In the genomic region with DNA sequence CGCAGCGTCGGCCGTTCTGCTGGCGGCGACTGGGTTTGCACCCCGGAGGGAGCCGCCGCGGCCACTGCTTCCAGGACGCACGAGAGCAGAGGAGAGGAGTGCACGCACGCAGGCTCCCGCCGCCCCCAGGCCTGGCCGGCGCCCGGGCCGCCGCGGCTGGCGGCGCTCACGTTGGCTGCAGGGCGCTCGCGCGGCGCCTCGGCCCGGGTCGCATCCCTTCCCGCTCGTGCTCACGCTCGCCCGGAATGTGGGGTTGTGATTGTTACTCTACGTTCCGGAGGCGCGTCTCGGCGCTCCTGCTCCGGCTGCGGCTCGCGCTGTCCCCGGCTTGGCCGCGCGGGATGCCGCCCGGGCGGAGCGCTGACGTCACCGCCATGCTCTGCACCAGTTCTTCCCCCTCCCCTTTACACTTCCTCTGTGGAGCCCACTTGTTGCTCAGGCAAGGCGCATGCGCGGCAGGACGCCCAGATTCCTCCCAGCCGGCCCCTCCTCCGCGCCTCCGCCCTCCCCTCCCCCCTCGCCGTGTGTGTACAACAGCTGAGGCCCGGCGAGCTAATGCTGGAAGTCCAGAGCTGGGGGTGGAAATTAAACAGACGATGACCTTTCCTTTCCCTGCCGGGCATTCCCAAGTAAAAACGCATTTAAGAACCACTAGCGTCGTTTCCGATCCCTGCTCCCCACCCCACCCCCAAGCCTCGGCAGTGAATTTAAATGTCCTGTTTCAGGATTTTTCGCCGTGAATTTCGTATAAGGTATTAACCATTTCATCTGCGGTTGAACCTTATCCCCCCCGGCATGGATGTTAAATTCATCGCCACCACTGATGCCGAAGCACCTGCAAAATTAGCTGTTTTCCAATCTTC, we compare ENCODE assay signal across 8 cellular contexts. TPM values are rescaled to one million over a fixed set of nuclear protein-coding genes. Genes with fewer than 3 reads are reported as not detected.
DNase-seq lines count a peak whose midpoint lies in the region; ATAC-seq, FAIRE-seq and TF ChIP-seq lines count a peak whose summit lies in the region.

A gene (minus strand): TSS at position 325 of the 863 bp plus-strand sequence. CDS start 916 bp downstream, outside the sequence.

- BruUV-seq in endothelial cell of umbilical vein (replicated peaks; lab: Mats Ljungman, UMichigan) = no TSS peak

- peak; percentile 62 for ATAC-seq in GM21619 (IDR thresholded peaks at IDR 0.05; ENCODE audit: unreplicated experiment)

- peak; percentile 96 for TF ChIP-seq POLR2A in endothelial cell of umbilical vein (IDR thresholded peaks at IDR 0.05; ENCODE audit: low read depth, low read length)

- peak within 1 kb of the TSS; percentile 24 to 90 (median 54) for H3K4me3 ChIP-seq in endothelial cell of umbilical vein (replicated peaks in 1 of 3; ENCODE audit: insufficient read depth in 1 of 3, low read depth in 1 of 3, low read length in 3 of 3)
- H3K4me3 ChIP-seq in mononuclear cell (ENCODE audit: low read length) = peak within 1 kb of the TSS; percentile 75

- H3K4me2 ChIP-seq in endothelial cell of umbilical vein (ENCODE audit: insufficient read depth, low read length) = peak within 1 kb of the TSS; percentile 68

- H3K9me1 ChIP-seq in endothelial cell of umbilical vein (replicated peaks; ENCODE audit: control insufficient read depth, extremely low read depth, insufficient read depth, low read length) = no peaks in the 10 kb centered on the region

- peak within 1 kb of the TSS; percentile 94 for H3K9ac ChIP-seq in endothelial cell of umbilical vein (replicated peaks; ENCODE audit: extremely low read depth, insufficient read depth, low read length)

- CTCF ChIA-PET in endothelial cell of umbilical vein (lab: Charles Lee) = interaction anchor here (1.1 to 7.7 kb wide), 16 partner anchors 15 to 156 kb away, joined by 3 to 58 read pairs (median 15); no protein-coding TSS in a partner anchor

- TF ChIP-seq CTCF in endothelial cell of umbilical vein (IDR thresholded peaks at IDR 0.05; ENCODE audit: extremely low read depth in 1 of 2, insufficient read depth in 1 of 2, low read depth in 1 of 2, low read length in 2 of 2) = no peak

- H3K36me3 ChIP-seq in endothelial cell of umbilical vein (ENCODE audit: control insufficient read depth in 2 of 2, extremely low read depth in 1 of 2, insufficient read depth in 2 of 2, low read length in 2 of 2) = no peaks in the 10 kb centered on the region

- H2AFZ ChIP-seq in endothelial cell of umbilical vein (ENCODE audit: low read depth, low read length) = peak within 1 kb of the TSS; percentile 15

- peaks cover 48% of the 10 kb centered on the region for H3K4me1 ChIP-seq in endothelial cell of umbilical vein (ENCODE audit: control insufficient read depth, extremely low read depth, insufficient read depth, low read length)
- H3K4me1 ChIP-seq in mononuclear cell (ENCODE audit: insufficient read depth, low read length) = peaks cover 78% of the 10 kb centered on the region

- no peaks in the 10 kb centered on the region for H3K27me3 ChIP-seq in endothelial cell of umbilical vein (ENCODE audit: control insufficient read depth in 2 of 2, insufficient read depth in 2 of 2, low read length in 2 of 2)
- H3K27me3 ChIP-seq in mononuclear cell (ENCODE audit: insufficient read depth, low read length) = no peaks in the 10 kb centered on the region

- H4K20me1 ChIP-seq in endothelial cell of umbilical vein (replicated peaks; ENCODE audit: control insufficient read depth, extremely low read depth, insufficient read depth, low read length) = no peaks in the 10 kb centered on the region

- dilution Hi-C loops in endothelial cell of umbilical vein (cut with MboI; ENCODE audit: extremely low pct_ligation_motif_present, low sequenced_read_pairs) = no loop called here

- DNase-seq in DMS153 treated with DMSO at 0.1 percent for 48 hours (lab: John Stamatoyannopoulos, UW; ENCODE audit: unreplicated experiment) (peak; percentile 98), OCI-M2 (lab: John Stamatoyannopoulos, UW; ENCODE audit: unreplicated experiment) (peak; percentile 73), activated T-cell treated with anti-CD3 and anti-CD28 coated beads for 24 hours (ENCODE audit: low read depth) (peak; percentile 88), endothelial cell of umbilical vein (ENCODE audit: low read depth, low spot score) (peak; percentile 99)
- DNase-seq in stimulated activated CD8-positive, alpha-beta memory T cell treated with anti-CD3 and anti-CD28 coated beads, Interleukin-4, amount 100 ng/mL, for 1 hour (ENCODE audit: low read depth in 2 of 2, low spot score in 1 of 2) = peak; percentile 90 to 91

- intact Hi-C loops in endothelial cell of umbilical vein (cut with micrococcal nuclease) = loop anchor here (1.0 to 2.0 kb wide), 7 partner anchors 12 to 115 kb away; a partner anchor contains a TSS

- TF ChIP-seq EP300 in Ishikawa (IDR thresholded peaks at IDR 0.05; ENCODE audit: borderline replicate concordance) = peak; percentile 68; the same call in 1 of the 2 replicates

- peaks cover 38% of the 10 kb centered on the region for H3K79me2 ChIP-seq in endothelial cell of umbilical vein (ENCODE audit: control insufficient read depth, insufficient read depth, low read length)

- peak; percentile 34 for TF ChIP-seq RAD21 in Ishikawa (IDR thresholded peaks at IDR 0.05; ENCODE audit: low read depth)

- peak; percentile 96 for FAIRE-seq in endothelial cell of umbilical vein (lab: Jason Lieb, UNC)

- H3K9me3 ChIP-seq in endothelial cell of umbilical vein (replicated peaks; ENCODE audit: control insufficient read depth, insufficient read depth, low read length) = no peaks in the 10 kb centered on the region
- no peaks in the 10 kb centered on the region for H3K9me3 ChIP-seq in mononuclear cell (ENCODE audit: low read depth, low read length)

- peak within 1 kb of the TSS; percentile 93 for H3K27ac ChIP-seq in endothelial cell of umbilical vein (ENCODE audit: insufficient read depth, low read depth, low read length)

- POLR2A ChIA-PET in endothelial cell of umbilical vein (lab: Charles Lee) = interaction anchor here (0.8 to 1.9 kb wide), 3 partner anchors 11 to 108 kb away, joined by 4 to 9 read pairs (median 6); no protein-coding TSS in a partner anchor

TF ChIP-seq in Ishikawa, 13 proteins besides CTCF, POLR2A, EP300 and RAD21 (continues in another document):
- TF ChIP-seq EGR1 (IDR thresholded peaks at IDR 0.05) (peak; percentile 50; the same call in 1 of the 2 replicates), FOXM1 (IDR thresholded peaks at IDR 0.05; ENCODE audit: borderline replicate concordance, low read depth) (peak; percentile 19; the same call in 1 of the 2 replicates), NFIC (IDR thresholded peaks at IDR 0.05) (peak; percentile 88), CREB1 (IDR thresholded peaks at IDR 0.05; ENCODE audit: low read depth) (peak; percentile 68), TCF12 (IDR thresholded peaks at IDR 0.05; ENCODE audit: low read depth) (peak; percentile 87), CEBPB (IDR thresholded peaks at IDR 0.05) (peak; percentile 29; the same call in 1 of the 2 replicates), ZBTB7A (IDR thresholded peaks at IDR 0.05; ENCODE audit: low read depth) (no peak; the same call in none of the 2 replicates), TEAD4 (IDR thresholded peaks at IDR 0.05) (peak; percentile 81), YY1 (IDR thresholded peaks at IDR 0.05; ENCODE audit: low read depth) (peak; percentile 55; the same call in 1 of the 2 replicates)
- TF ChIP-seq, protein P1, sequence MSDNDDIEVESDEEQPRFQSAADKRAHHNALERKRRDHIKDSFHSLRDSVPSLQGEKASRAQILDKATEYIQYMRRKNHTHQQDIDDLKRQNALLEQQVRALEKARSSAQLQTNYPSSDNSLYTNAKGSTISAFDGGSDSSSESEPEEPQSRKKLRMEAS (IDR thresholded peaks at IDR 0.05) = peak; percentile 78; the same call in 1 of the 2 replicates

TF ChIP-seq in endothelial cell of umbilical vein, 7 proteins besides CTCF, POLR2A, EP300 and RAD21:
- peak; percentile 18 for TF ChIP-seq FOS (IDR thresholded peaks at IDR 0.05; ENCODE audit: borderline replicate concordance, insufficient read depth, low read length)
- peak; percentile 47 for TF ChIP-seq MYC (IDR thresholded peaks at IDR 0.05; ENCODE audit: low read depth, low read length)
- TF ChIP-seq, protein P1 (IDR thresholded peaks at IDR 0.05; ENCODE audit: insufficient read depth, insufficient read length) = peak; percentile 46
- peak; percentile 28 for TF ChIP-seq JUN (IDR thresholded peaks at IDR 0.05; ENCODE audit: borderline replicate concordance, insufficient read depth, insufficient read length, low read depth)
- peak; percentile 98 for TF ChIP-seq POLR2AphosphoS5 (IDR thresholded peaks at IDR 0.05; ENCODE audit: insufficient read depth, low read depth, low read length)
- TF ChIP-seq GATA2 (IDR thresholded peaks at IDR 0.05; ENCODE audit: insufficient read depth, insufficient read length, low read depth, low read length) = no peak
- no peak for TF ChIP-seq EZH2 (IDR thresholded peaks at IDR 0.05; ENCODE audit: borderline replicate concordance, low read depth, low read length, severe bottlenecking)

RNA-seq across cellular contexts. Expression of the gene that starts here (rescaled TPM):
- 23.1 and 23.3 TPM in 2 replicates for total RNA-seq in endothelial cell of umbilical vein
- 9.3 and 11.8 TPM in 2 replicates for polyA plus RNA-seq in endothelial cell of umbilical vein
- 5.0 and 8.9 TPM in 2 replicates for polyA plus RNA-seq in endothelial cell of umbilical vein (2011; cell fraction: cytosol; rRNA removed)
- polyA plus RNA-seq in endothelial cell of umbilical vein (2011; cell fraction: nucleus; rRNA removed) = 8.3 and 11.8 TPM in 2 replicates
- 9.8 and 13.7 TPM in 2 replicates for polyA plus RNA-seq in endothelial cell of umbilical vein (2012)
- polyA minus RNA-seq in endothelial cell of umbilical vein = 6.5 and 8.8 TPM in 2 replicates
- polyA minus RNA-seq in endothelial cell of umbilical vein (2011; cell fraction: cytosol; rRNA and poly(A)+ RNA removed) = 14.1 TPM
- polyA minus RNA-seq in endothelial cell of umbilical vein (2011; cell fraction: nucleus; rRNA and poly(A)+ RNA removed) = 4.9 and 14.9 TPM in 2 replicates
- total RNA-seq in mononuclear cell = 36.1 TPM

Comparison
In these comparisons a context has a peak if more than half of its experiments do, and no peak if none do; other contexts are left out.
1. Peak in every context shown above with its lines: DNase-seq, ATAC-seq, H3K4me3 ChIP-seq and H3K27ac ChIP-seq.